Comparison of ENCODE assay signal across 8 cellular contexts in the genomic region with DNA sequence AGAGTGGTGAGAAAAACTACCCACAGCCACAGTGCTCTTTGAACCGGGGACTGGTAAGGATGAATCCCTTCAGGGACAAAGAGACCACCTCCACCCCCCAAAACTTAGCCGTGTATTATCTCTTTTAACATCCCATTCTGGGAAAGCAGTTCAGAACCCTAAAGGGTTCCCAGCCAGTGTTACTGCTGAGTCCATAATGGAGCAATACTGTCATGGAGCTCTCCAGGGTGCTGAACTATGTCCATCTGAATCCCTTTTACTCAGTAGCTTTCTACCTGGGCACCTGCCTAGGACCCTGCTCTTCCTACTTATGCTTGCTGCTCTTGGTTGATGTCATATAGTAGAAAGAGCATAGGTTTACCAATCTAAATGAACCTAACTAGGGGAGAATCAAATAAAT. TPM values are rescaled to one million over a fixed set of nuclear protein-coding genes. Genes with fewer than 3 reads are reported as not detected.
A peak's percentile ranks its signal among the peaks of the same experiment; 100 is the strongest.
DNase-seq lines count a peak whose midpoint lies in the region; ATAC-seq, FAIRE-seq and TF ChIP-seq lines count a peak whose summit lies in the region.

No MANE protein-coding gene starts in this region.

- CTCF ChIA-PET in GM12878 (lab: Yijun Ruan, JAX): interaction anchor here (1.5 kb wide), 1 partner anchor 165 kb away, joined by 6 read pairs; no protein-coding TSS in a partner anchor

- no peak for TF ChIP-seq RAD21 in GM12878 (IDR thresholded peaks at IDR 0.05; ENCODE audit: insufficient read depth, low read depth, low read length)

- no peak for TF ChIP-seq EP300 in GM12878 (IDR thresholded peaks at IDR 0.05; ENCODE audit: borderline replicate concordance in 1 of 2, control insufficient read depth in 1 of 2, low read depth in 2 of 2, low read length in 2 of 2)

- H3K4me1 ChIP-seq in MM.1S (ENCODE audit: low read length) (no peaks in the 10 kb centered on the region), GM12878 (ENCODE audit: control insufficient read depth, insufficient read depth, low read length) (no peaks in the 10 kb centered on the region), mesendoderm (ENCODE audit: control insufficient read depth, low read depth, low read length) (peaks cover 2% of the 10 kb centered on the region)

- POLR2A ChIA-PET in GM12878 (lab: Charles Lee): no interaction called here

- no peak overlapping the region for H2BK15ac ChIP-seq in mesendoderm (replicated peaks; ENCODE audit: low read depth)

- H3K36me3 ChIP-seq in MM.1S (replicated peaks; ENCODE audit: insufficient read depth, low read length): no peaks in the 10 kb centered on the region
- no peaks in the 10 kb centered on the region for H3K36me3 ChIP-seq in GM12878 (ENCODE audit: control insufficient read depth in 2 of 2, insufficient read depth in 2 of 2, low read length in 1 of 2)
- no peaks in the 10 kb centered on the region for H3K36me3 ChIP-seq in mesendoderm (ENCODE audit: control insufficient read depth, insufficient read depth, low read length)

- no peak overlapping the region for H2BK120ac ChIP-seq in mesendoderm (ENCODE audit: low read depth, low read length)

- H3K79me2 ChIP-seq in MM.1S (ENCODE audit: low read length) (no peaks in the 10 kb centered on the region), GM12878 (ENCODE audit: control insufficient read depth, insufficient read depth, low read length) (no peaks in the 10 kb centered on the region), mesendoderm (ENCODE audit: control insufficient read depth, insufficient read depth, low read length) (no peaks in the 10 kb centered on the region)

- RAD21 ChIA-PET in GM12878 (lab: Charles Lee; ENCODE audit: unreplicated experiment): no interaction called here

- H3K18ac ChIP-seq in mesendoderm (ENCODE audit: low read length): no peak overlapping the region

- H3K27me3 ChIP-seq in MM.1S (replicated peaks; ENCODE audit: insufficient read depth, low read length): no peaks in the 10 kb centered on the region
- no peaks in the 10 kb centered on the region for H3K27me3 ChIP-seq in GM12878 (replicated peaks in 1 of 2; ENCODE audit: control insufficient read depth in 2 of 2, insufficient read depth in 2 of 2, low read length in 1 of 2)
- H3K27me3 ChIP-seq in mesendoderm (ENCODE audit: insufficient read depth, low read length, poor library complexity): no peaks in the 10 kb centered on the region

- FAIRE-seq in GM12878 (lab: Jason Lieb, UNC): no peak

- H3K27ac ChIP-seq in MM.1S (ENCODE audit: low read length) (no peak overlapping the region), GM12878 (ENCODE audit: control insufficient read depth, insufficient read depth) (no peak overlapping the region), mesendoderm (ENCODE audit: low read depth, low read length) (no peak overlapping the region)

- no peak overlapping the region for H4K5ac ChIP-seq in mesendoderm (ENCODE audit: low read length)

- no peak overlapping the region for H2AFZ ChIP-seq in MM.1S (ENCODE audit: low read length)
- no peak overlapping the region for H2AFZ ChIP-seq in GM12878 (ENCODE audit: control insufficient read depth, low read depth, low read length)

- no peak for TF ChIP-seq POLR2A in GM12878 (IDR thresholded peaks at IDR 0.05; ENCODE audit: low read depth, low read length)

- H3K4me2 ChIP-seq in MM.1S (ENCODE audit: low read depth, low read length): no peak overlapping the region
- H3K4me2 ChIP-seq in GM12878 (ENCODE audit: control insufficient read depth, insufficient read depth): no peak overlapping the region
- H3K4me2 ChIP-seq in mesendoderm (ENCODE audit: low read length): no peak overlapping the region

- H4K8ac ChIP-seq in mesendoderm (ENCODE audit: low read depth, low read length): no peak overlapping the region

- in situ Hi-C loops in GM12878 (cut with MboI): no loop called here

- peak; percentile 38 for DNase-seq in EL
- peak; percentile 60 for DNase-seq in MM.1S
- no peak for DNase-seq in GM12878 (ENCODE audit: low read depth, low spot score)
- DNase-seq in mesendoderm: peak; percentile 81
- no peak for DNase-seq in NCI-H1417 (lab: John Stamatoyannopoulos, UW)
- no peak for DNase-seq in C1 segment of cervical spinal cord (lab: John Stamatoyannopoulos, UW)
- no peak for DNase-seq in hepatic stellate cell (ENCODE audit: low spot score)

- WGBS in GM12878 (ENCODE audit: insufficient coverage, insufficient replicate concordance, low lambda C conversion rate, missing lambda C conversion rate): 0% methylated on average over 2 of the region's 2 CpGs
- no CpG with 5 or more reads among the region's 2 CpGs for WGBS in mesendoderm (ENCODE audit: extremely low coverage, insufficient coverage, low lambda C conversion rate)

- H3K4me3 ChIP-seq in MM.1S (ENCODE audit: low read length) (no peak overlapping the region), GM12878 (no peak overlapping the region), mesendoderm (ENCODE audit: low read length) (no peak overlapping the region)

- no peak overlapping the region for H3K9ac ChIP-seq in MM.1S (ENCODE audit: low read length)
- H3K9ac ChIP-seq in GM12878 (ENCODE audit: control insufficient read depth, insufficient read depth, low read length): no peak overlapping the region
- no peak overlapping the region for H3K9ac ChIP-seq in mesendoderm (ENCODE audit: low read length)

- no peak overlapping the region for H3K56ac ChIP-seq in mesendoderm (ENCODE audit: low read length)

- TF ChIP-seq CTCF in MM.1S (IDR thresholded peaks at IDR 0.05; ENCODE audit: low read length): no peak
- TF ChIP-seq CTCF in GM12878 (IDR thresholded peaks at IDR 0.05 in 2 of 3, conservative IDR thresholded peaks at IDR 0.05 in 1 of 3; ENCODE audit: control insufficient read depth in 2 of 3, extremely low read depth in 1 of 3, insufficient read depth in 1 of 3, low read depth in 3 of 3, low read length in 3 of 3): no peak

- no peak overlapping the region for H3K23ac ChIP-seq in mesendoderm (ENCODE audit: low read length)

- no peak overlapping the region for H2AK5ac ChIP-seq in mesendoderm (ENCODE audit: low read length)

- ATAC-seq in GM12878 (0 out of 3 replicates have a peak, but pooled peaks have one; percentile 36), GM19395 (IDR thresholded peaks at IDR 0.05; ENCODE audit: unreplicated experiment) (no peak)

- no peaks in the 10 kb centered on the region for H3K9me2 ChIP-seq in MM.1S (replicated peaks; ENCODE audit: insufficient read depth, low read length)

- H3F3A ChIP-seq in MM.1S (ENCODE audit: insufficient read depth, low read length): no peaks in the 10 kb centered on the region

- no peak overlapping the region for H2BK5ac ChIP-seq in mesendoderm (ENCODE audit: low read length)

- no TSS peak for BruUV-seq in GM12878 (replicated peaks; lab: Mats Ljungman, UMichigan)

- H3K4ac ChIP-seq in mesendoderm (ENCODE audit: low read depth, low read length): no peak overlapping the region

- intact Hi-C loops in GM12878 (cut with micrococcal nuclease; ENCODE audit: unreplicated experiment): no loop called here

- SMC1A ChIA-PET in GM12878 (lab: Charles Lee; ENCODE audit: uncharacterized antibody, unreplicated experiment): interaction anchor here (1.1 kb wide), 1 partner anchor 35 kb away, joined by 3 read pairs; no protein-coding TSS in a partner anchor

- no peaks in the 10 kb centered on the region for H3K79me1 ChIP-seq in mesendoderm (ENCODE audit: low read length)

- H3K9me3 ChIP-seq in MM.1S (replicated peaks; ENCODE audit: insufficient read depth, low read length): no peaks in the 10 kb centered on the region
- H3K9me3 ChIP-seq in GM12878 (replicated peaks; ENCODE audit: control insufficient read depth, insufficient read depth, low read length): no peaks in the 10 kb centered on the region; the same call in 2 of the 3 replicates

- H4K20me1 ChIP-seq in MM.1S (ENCODE audit: insufficient read depth, low read length) (no peaks in the 10 kb centered on the region), GM12878 (ENCODE audit: control insufficient read depth, insufficient read depth) (no peaks in the 10 kb centered on the region)

TF ChIP-seq in GM12878, 131 proteins besides CTCF, POLR2A, EP300 and RAD21 (continues in another document):
- TF ChIP-seq POU2F2 (IDR thresholded peaks at IDR 0.05; ENCODE audit: borderline replicate concordance, low read depth, low read length): no peak

RNA-seq across cellular contexts. Expression of a gene that starts 22.2 kb away (rescaled TPM):
- total RNA-seq in GM12878 (2013; cell fraction: nucleolus; rRNA removed): 7.0 and 7.2 TPM in 2 replicates
- 5.2 and 6.7 TPM in 2 replicates for total RNA-seq in GM12878 (2014; rRNA removed)
- 5.5 and 5.6 TPM in 2 replicates for total RNA-seq in GM12878 (2014; rRNA removed; fragmentation: Illumina TruSeq; extraction: Trizol)
- 5.5 and 7.3 TPM in 2 replicates for total RNA-seq in GM12878 (2021)
- 3.0 TPM for polyA plus RNA-seq in GM12878 (2011; ENCODE audit: low read depth)
- 6.6 and 7.0 TPM in 2 replicates for polyA plus RNA-seq in GM12878 (2011; rRNA removed)
- 4.0 and 4.3 TPM in 2 replicates for polyA plus RNA-seq in GM12878 (2011; cell fraction: cytosol; rRNA removed)
- 2.6 and 3.6 TPM in 2 replicates for polyA plus RNA-seq in GM12878 (2011; cell fraction: nucleus; rRNA removed)
- polyA plus RNA-seq in GM12878 (2012): 3.1 and 4.0 TPM in 2 replicates
- 5.9 and 6.0 TPM in 2 replicates for polyA plus RNA-seq in GM12878 (2014; fragmentation: Illumina TruSeq; extraction: Trizol)
- polyA plus RNA-seq in GM12878 (2014; fragmentation: Nextera tagmentation; extraction: Ambion mirVana): 1 to 10 TPM; 1.5 to 2.2 TPM
- 5.1 and 6.5 TPM in 2 replicates for polyA plus RNA-seq in GM12878 (2014; rRNA removed)
- 1 to 10 TPM; 6.3 to 7.1 TPM for polyA plus RNA-seq in GM12878 (2016; fragmentation: Nextera tagmentation; extraction: Ambion mirVana)
- 3.3 and 3.8 TPM in 2 replicates for polyA minus RNA-seq in GM12878 (2011; rRNA and poly(A)+ RNA removed)
- polyA minus RNA-seq in GM12878 (2011; cell fraction: cytosol; rRNA and poly(A)+ RNA removed): 1.1 and 1.6 TPM in 2 replicates
- polyA minus RNA-seq in GM12878 (2011; cell fraction: nucleus; rRNA and poly(A)+ RNA removed): 2.7 and 4.7 TPM in 2 replicates
- polyA plus RNA-seq in mesendoderm (2013, experiment 1 of 2): 11.7 TPM
- 11.8 TPM for polyA plus RNA-seq in mesendoderm (2013, experiment 2 of 2)

Comparison
In these comparisons a context has a peak if more than half of its experiments do, and no peak if none do; other contexts are left out.
1. DNase-seq: peak in EL (single experiment), MM.1S (single experiment) and mesendoderm (single experiment); none in GM12878 (single experiment), NCI-H1417 (0 of 3), C1 segment of cervical spinal cord (0 of 14) and hepatic stellate cell (single experiment).